1 cellular context compared by ENCODE assay signal in genomic region chr16:2473425-2473926, GRCh38.
A peak's percentile ranks its signal among the peaks of the same experiment; 100 is the strongest.
TF ChIP-seq lines count a peak whose summit lies in the region.

No MANE protein-coding gene starts in this region.

TF ChIP-seq in WTC11, 78 proteins besides CTCF, POLR2A, EP300 and RAD21 (continued from another document):
- TF ChIP-seq IRF1 (CRISPR knock-in tag; IDR thresholded peaks at IDR 0.05) (no peak), ZNF263 (CRISPR knock-in tag; IDR thresholded peaks at IDR 0.05; ENCODE audit: low read depth) (no peak), ATF2 (CRISPR knock-in tag; IDR thresholded peaks at IDR 0.05; ENCODE audit: borderline replicate concordance, low read depth) (no peak), NFATC4 (CRISPR knock-in tag; IDR thresholded peaks at IDR 0.05) (no peak), EMX1 (CRISPR knock-in tag; IDR thresholded peaks at IDR 0.05) (no peak), TCF7 (CRISPR knock-in tag; IDR thresholded peaks at IDR 0.05; ENCODE audit: low read depth) (no peak), SP1 (CRISPR knock-in tag; conservative IDR thresholded peaks at IDR 0.05) (peak; percentile 31; the same call in 1 of the 2 replicates)
- TF ChIP-seq, protein P1, sequence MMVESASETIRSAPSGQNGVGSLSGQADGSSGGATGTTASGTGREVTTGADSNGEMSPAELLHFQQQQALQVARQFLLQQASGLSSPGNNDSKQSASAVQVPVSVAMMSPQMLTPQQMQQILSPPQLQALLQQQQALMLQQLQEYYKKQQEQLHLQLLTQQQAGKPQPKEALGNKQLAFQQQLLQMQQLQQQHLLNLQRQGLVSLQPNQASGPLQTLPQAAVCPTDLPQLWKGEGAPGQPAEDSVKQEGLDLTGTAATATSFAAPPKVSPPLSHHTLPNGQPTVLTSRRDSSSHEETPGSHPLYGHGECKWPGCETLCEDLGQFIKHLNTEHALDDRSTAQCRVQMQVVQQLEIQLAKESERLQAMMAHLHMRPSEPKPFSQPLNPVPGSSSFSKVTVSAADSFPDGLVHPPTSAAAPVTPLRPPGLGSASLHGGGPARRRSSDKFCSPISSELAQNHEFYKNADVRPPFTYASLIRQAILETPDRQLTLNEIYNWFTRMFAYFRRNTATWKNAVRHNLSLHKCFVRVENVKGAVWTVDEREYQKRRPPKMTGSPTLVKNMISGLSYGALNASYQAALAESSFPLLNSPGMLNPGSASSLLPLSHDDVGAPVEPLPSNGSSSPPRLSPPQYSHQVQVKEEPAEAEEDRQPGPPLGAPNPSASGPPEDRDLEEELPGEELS (CRISPR knock-in tag; IDR thresholded peaks at IDR 0.05) = peak; percentile 10; the same call in 1 of the 2 replicates
- TF ChIP-seq, protein P2, sequence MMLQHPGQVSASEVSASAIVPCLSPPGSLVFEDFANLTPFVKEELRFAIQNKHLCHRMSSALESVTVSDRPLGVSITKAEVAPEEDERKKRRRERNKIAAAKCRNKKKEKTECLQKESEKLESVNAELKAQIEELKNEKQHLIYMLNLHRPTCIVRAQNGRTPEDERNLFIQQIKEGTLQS (CRISPR knock-in tag; conservative IDR thresholded peaks at IDR 0.05) = no peak
